Comparison of ENCODE assay signal across 1 cellular context in the genomic region with DNA sequence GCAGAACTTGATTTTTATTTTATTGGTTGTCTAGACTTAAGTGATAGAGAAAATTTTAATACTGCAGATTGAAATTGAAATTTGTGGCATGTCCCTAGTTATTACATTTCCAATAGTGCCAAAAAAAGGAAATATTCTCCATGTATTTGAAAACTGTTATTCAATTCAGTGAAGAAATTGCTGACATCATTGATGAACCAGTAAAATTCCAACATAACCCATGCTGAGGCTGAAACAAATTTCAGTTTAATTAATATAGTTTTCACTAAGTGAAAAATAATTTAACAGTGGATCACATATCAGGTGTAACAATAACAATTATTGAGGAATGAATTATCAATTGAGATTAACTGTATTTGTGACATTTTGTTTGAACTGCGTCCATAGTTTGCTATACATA.
TF ChIP-seq lines count a peak whose summit lies in the region.

No MANE protein-coding gene starts in this region.

TF ChIP-seq in SK-N-SH treated with all-trans-retinoic acid at 6 μM for 48 hours, 23 proteins besides CTCF, POLR2A, EP300 and RAD21 (continued from another document):
- TF ChIP-seq, protein P1, sequence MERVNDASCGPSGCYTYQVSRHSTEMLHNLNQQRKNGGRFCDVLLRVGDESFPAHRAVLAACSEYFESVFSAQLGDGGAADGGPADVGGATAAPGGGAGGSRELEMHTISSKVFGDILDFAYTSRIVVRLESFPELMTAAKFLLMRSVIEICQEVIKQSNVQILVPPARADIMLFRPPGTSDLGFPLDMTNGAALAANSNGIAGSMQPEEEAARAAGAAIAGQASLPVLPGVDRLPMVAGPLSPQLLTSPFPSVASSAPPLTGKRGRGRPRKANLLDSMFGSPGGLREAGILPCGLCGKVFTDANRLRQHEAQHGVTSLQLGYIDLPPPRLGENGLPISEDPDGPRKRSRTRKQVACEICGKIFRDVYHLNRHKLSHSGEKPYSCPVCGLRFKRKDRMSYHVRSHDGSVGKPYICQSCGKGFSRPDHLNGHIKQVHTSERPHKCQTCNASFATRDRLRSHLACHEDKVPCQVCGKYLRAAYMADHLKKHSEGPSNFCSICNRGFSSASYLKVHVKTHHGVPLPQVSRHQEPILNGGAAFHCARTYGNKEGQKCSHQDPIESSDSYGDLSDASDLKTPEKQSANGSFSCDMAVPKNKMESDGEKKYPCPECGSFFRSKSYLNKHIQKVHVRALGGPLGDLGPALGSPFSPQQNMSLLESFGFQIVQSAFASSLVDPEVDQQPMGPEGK (CRISPR knock-in tag; IDR thresholded peaks at IDR 0.05; ENCODE audit: borderline replicate concordance), result no peak
- TF ChIP-seq, protein P2, sequence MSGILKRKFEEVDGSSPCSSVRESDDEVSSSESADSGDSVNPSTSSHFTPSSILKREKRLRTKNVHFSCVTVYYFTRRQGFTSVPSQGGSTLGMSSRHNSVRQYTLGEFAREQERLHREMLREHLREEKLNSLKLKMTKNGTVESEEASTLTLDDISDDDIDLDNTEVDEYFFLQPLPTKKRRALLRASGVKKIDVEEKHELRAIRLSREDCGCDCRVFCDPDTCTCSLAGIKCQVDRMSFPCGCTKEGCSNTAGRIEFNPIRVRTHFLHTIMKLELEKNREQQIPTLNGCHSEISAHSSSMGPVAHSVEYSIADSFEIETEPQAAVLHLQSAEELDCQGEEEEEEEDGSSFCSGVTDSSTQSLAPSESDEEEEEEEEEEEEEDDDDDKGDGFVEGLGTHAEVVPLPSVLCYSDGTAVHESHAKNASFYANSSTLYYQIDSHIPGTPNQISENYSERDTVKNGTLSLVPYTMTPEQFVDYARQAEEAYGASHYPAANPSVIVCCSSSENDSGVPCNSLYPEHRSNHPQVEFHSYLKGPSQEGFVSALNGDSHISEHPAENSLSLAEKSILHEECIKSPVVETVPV (CRISPR knock-in tag; IDR thresholded peaks at IDR 0.05), result no peak
- TF ChIP-seq ZFP30 (CRISPR knock-in tag; IDR thresholded peaks at IDR 0.05) (no peak), GLIS3 (CRISPR knock-in tag; IDR thresholded peaks at IDR 0.05) (no peak), ZNF8 (CRISPR knock-in tag; IDR thresholded peaks at IDR 0.05) (no peak), OSR1 (CRISPR knock-in tag; IDR thresholded peaks at IDR 0.05) (no peak), PPARA (CRISPR knock-in tag; IDR thresholded peaks at IDR 0.05; ENCODE audit: borderline replicate concordance) (no peak), ZFP3 (CRISPR knock-in tag; IDR thresholded peaks at IDR 0.05) (no peak), TCF4 (CRISPR knock-in tag; IDR thresholded peaks at IDR 0.05; ENCODE audit: borderline replicate concordance) (no peak), RARB (CRISPR knock-in tag; IDR thresholded peaks at IDR 0.05) (no peak), ZC3H10 (CRISPR knock-in tag; IDR thresholded peaks at IDR 0.05) (no peak)
- TF ChIP-seq, protein P3, sequence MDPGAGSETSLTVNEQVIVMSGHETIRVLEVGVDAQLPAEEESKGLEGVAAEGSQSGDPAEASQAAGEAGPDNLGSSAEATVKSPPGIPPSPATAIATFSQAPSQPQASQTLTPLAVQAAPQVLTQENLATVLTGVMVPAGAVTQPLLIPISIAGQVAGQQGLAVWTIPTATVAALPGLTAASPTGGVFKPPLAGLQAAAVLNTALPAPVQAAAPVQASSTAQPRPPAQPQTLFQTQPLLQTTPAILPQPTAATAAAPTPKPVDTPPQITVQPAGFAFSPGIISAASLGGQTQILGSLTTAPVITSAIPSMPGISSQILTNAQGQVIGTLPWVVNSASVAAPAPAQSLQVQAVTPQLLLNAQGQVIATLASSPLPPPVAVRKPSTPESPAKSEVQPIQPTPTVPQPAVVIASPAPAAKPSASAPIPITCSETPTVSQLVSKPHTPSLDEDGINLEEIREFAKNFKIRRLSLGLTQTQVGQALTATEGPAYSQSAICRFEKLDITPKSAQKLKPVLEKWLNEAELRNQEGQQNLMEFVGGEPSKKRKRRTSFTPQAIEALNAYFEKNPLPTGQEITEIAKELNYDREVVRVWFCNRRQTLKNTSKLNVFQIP (CRISPR knock-in tag; IDR thresholded peaks at IDR 0.05; ENCODE audit: borderline replicate concordance, low read depth), result no peak
